Comparison of ENCODE assay signal across 8 cellular contexts in genomic region chr16:48526058-48526957, GRCh38.
A peak's percentile ranks its signal among the peaks of the same experiment; 100 is the strongest.
DNase-seq lines count a peak whose midpoint lies in the region; ATAC-seq and TF ChIP-seq lines count a peak whose summit lies in the region.

No MANE protein-coding gene starts in this region.

- H3K9me3 ChIP-seq in Karpas-422 (ENCODE audit: low read length) (no peaks in the 10 kb centered on the region), mucosa of stomach (ENCODE audit: control insufficient read depth, low read length) (no peaks in the 10 kb centered on the region)

- H3K4me3 Mint-ChIP-seq in activated T-helper 17 cell treated with anti-CD3 and anti-CD28 coated beads, Interleukin-2, amount 50 U/mL, for 72 hours: no peak overlapping the region

- H4K20me1 ChIP-seq in Karpas-422 (ENCODE audit: insufficient read depth, low read depth, low read length): no peaks in the 10 kb centered on the region

- no peaks in the 10 kb centered on the region for H3K27me3 Mint-ChIP-seq in activated T-helper 17 cell treated with anti-CD3 and anti-CD28 coated beads, Interleukin-2, amount 50 U/mL, for 72 hours

- H3K27ac Mint-ChIP-seq in activated T-helper 17 cell treated with anti-CD3 and anti-CD28 coated beads, Interleukin-2, amount 50 U/mL, for 72 hours: peak overlapping the region; percentile 24

- no peaks in the 10 kb centered on the region for H3K36me3 Mint-ChIP-seq in activated T-helper 17 cell treated with anti-CD3 and anti-CD28 coated beads, Interleukin-2, amount 50 U/mL, for 72 hours (ENCODE audit: low read depth)

- H3K4me1 Mint-ChIP-seq in activated T-helper 17 cell treated with anti-CD3 and anti-CD28 coated beads, Interleukin-2, amount 50 U/mL, for 72 hours: no peaks in the 10 kb centered on the region

- ATAC-seq in GM18519 (IDR thresholded peaks at IDR 0.05; ENCODE audit: low FRiP score, unreplicated experiment): peak; percentile 65
- ATAC-seq in activated T-helper 17 cell treated with anti-CD3 and anti-CD28 coated beads, Interleukin-2, amount 50 U/mL, for 72 hours (replicated peaks): peak; percentile 85

- no peak overlapping the region for H3K27ac ChIP-seq in Karpas-422 (ENCODE audit: low read length)

- no peaks in the 10 kb centered on the region for H3K9me3 Mint-ChIP-seq in activated T-helper 17 cell treated with anti-CD3 and anti-CD28 coated beads, Interleukin-2, amount 50 U/mL, for 72 hours

- H3K9me2 ChIP-seq in Karpas-422 (replicated peaks; ENCODE audit: insufficient read depth, low read length): no peaks in the 10 kb centered on the region

- DNase-seq in AG10803 (ENCODE audit: low read depth) (no peak), Karpas-422 (peak; percentile 72), T1000 (lab: John Stamatoyannopoulos, UW) (no peak), NCI-H2171 (lab: John Stamatoyannopoulos, UW) (no peak), GM19240 (ENCODE audit: insufficient read length, low spot score) (no peak)

- no peak overlapping the region for H2AFZ ChIP-seq in Karpas-422 (ENCODE audit: low read length)

- H3K4me1 ChIP-seq in Karpas-422 (ENCODE audit: low read length) (no peaks in the 10 kb centered on the region), mucosa of stomach (ENCODE audit: control insufficient read depth, insufficient read depth, low read length) (peaks cover 22% of the 10 kb centered on the region)

- H3K27me3 ChIP-seq in Karpas-422 (ENCODE audit: low read length): no peaks in the 10 kb centered on the region
- H3K27me3 ChIP-seq in mucosa of stomach (ENCODE audit: control insufficient read depth, insufficient read depth, low read length): no peaks in the 10 kb centered on the region

- H3K4me3 ChIP-seq in AG10803 (ENCODE audit: low read length) (no peak overlapping the region), Karpas-422 (ENCODE audit: low read length) (no peak overlapping the region), mucosa of stomach (ENCODE audit: low read length) (peak overlapping the region; percentile 12)

- H3K9ac ChIP-seq in Karpas-422 (ENCODE audit: low read length) (no peak overlapping the region), mucosa of stomach (ENCODE audit: low read length) (peak overlapping the region; percentile 22)

- no peaks in the 10 kb centered on the region for H3K36me3 ChIP-seq in Karpas-422 (ENCODE audit: insufficient read depth, low read length)
- no peaks in the 10 kb centered on the region for H3K36me3 ChIP-seq in mucosa of stomach (ENCODE audit: control insufficient read depth, insufficient read depth, low read length)

- TF ChIP-seq CTCF in AG10803 (conservative IDR thresholded peaks at IDR 0.05; ENCODE audit: low read length): peak; percentile 11; the same call in 1 of the 2 replicates

- H3K4me2 ChIP-seq in Karpas-422 (ENCODE audit: low read depth, low read length, poor library complexity, severe bottlenecking): no peak overlapping the region

- H3K79me2 ChIP-seq in Karpas-422 (ENCODE audit: low read length): no peaks in the 10 kb centered on the region
